In genomic region chr4:53013873-53014272, GRCh38 we compare ENCODE assay signal across 22 cellular contexts.
DNase-seq lines count a peak whose midpoint lies in the region; ATAC-seq and TF ChIP-seq lines count a peak whose summit lies in the region.
"Had no signal": no experiment of that assay in that cellular context is flagged by ENCODE, and none has a peak within 500 bp of the region (broad histone marks: within the 10 kb centered on the region; RNA-seq: fewer than 3 reads in every experiment).

No MANE protein-coding gene starts in this region.

- no peaks in the 10 kb centered on the region for H3K27me3 Mint-ChIP-seq in naive thymus-derived CD4-positive, alpha-beta T cell
- H3K27me3 Mint-ChIP-seq: IgD-negative memory B cell had no signal

- peak overlapping the region; percentile 1 for H3K9ac ChIP-seq in adipocyte (ENCODE audit: low read length)

- POLR2A ChIA-PET in naive thymus-derived CD4-positive, alpha-beta T cell (lab: Charles Lee), result no interaction called here

- H3K9me3 ChIP-seq in left ventricle myocardium inferior (replicated peaks), result no peaks in the 10 kb centered on the region
- no peaks in the 10 kb centered on the region for H3K9me3 ChIP-seq in heart left ventricle
- H3K9me3 ChIP-seq in adipocyte (ENCODE audit: control insufficient read depth, low read length), result no peaks in the 10 kb centered on the region
- H3K9me3 ChIP-seq in naive thymus-derived CD4-positive, alpha-beta T cell (ENCODE audit: control insufficient read depth in 2 of 3, low read length in 3 of 3), result no peaks in the 10 kb centered on the region
- no peaks in the 10 kb centered on the region for H3K9me3 ChIP-seq in uterus
- H3K9me3 ChIP-seq: A549, BE2C, Peyer's patch, SJSA1 had no signal

- no peaks in the 10 kb centered on the region for H3K9me3 Mint-ChIP-seq in naive thymus-derived CD4-positive, alpha-beta T cell
- H3K9me3 Mint-ChIP-seq: IgD-negative memory B cell had no signal

- H3K4me1 ChIP-seq in left ventricle myocardium inferior, result peaks cover 63% of the 10 kb centered on the region
- H3K4me1 ChIP-seq in heart left ventricle, result peaks cover 3 to 50% (median 33%) of the 10 kb centered on the region in 12 donors
- H3K4me1 ChIP-seq in adipocyte (ENCODE audit: control insufficient read depth, insufficient read depth, low read length), result peaks cover 68% of the 10 kb centered on the region
- peaks cover 0 to 38% of the 10 kb centered on the region in 2 donors for H3K4me1 ChIP-seq in naive thymus-derived CD4-positive, alpha-beta T cell (ENCODE audit: control insufficient read depth in 2 of 2, insufficient read depth in 2 of 2, low read length in 2 of 2)
- no peaks in the 10 kb centered on the region for H3K4me1 ChIP-seq in uterus

- H3K4me3 ChIP-seq in left ventricle myocardium inferior (no peak overlapping the region), heart left ventricle (no peak overlapping the region), adipocyte (ENCODE audit: low read length) (no peak overlapping the region), uterus (no peak overlapping the region)
- H3K4me3 ChIP-seq in naive thymus-derived CD4-positive, alpha-beta T cell (ENCODE audit: low read length), result no peak overlapping the region
- H3K4me3 ChIP-seq: A549, Peyer's patch, SJSA1 had no signal

- no peak for ATAC-seq in heart left ventricle
- ATAC-seq in naive thymus-derived CD4-positive, alpha-beta T cell, result no peak
- ATAC-seq in HG02571 (IDR thresholded peaks at IDR 0.05; ENCODE audit: unreplicated experiment), result no peak
- no peak for ATAC-seq in HG03159 (IDR thresholded peaks at IDR 0.05; ENCODE audit: unreplicated experiment)
- ATAC-seq: A549, GM12878 had no signal

- H3K27ac Mint-ChIP-seq in naive thymus-derived CD4-positive, alpha-beta T cell, result peak overlapping the region in 5 of 9 donors; percentile 53 to 94 (median 67)

- WGBS in heart left ventricle, 4 donors, result 96 to 99% (median 97%) methylated on average over 2 of the region's 2 CpGs

- CTCF ChIA-PET in naive thymus-derived CD4-positive, alpha-beta T cell (lab: Charles Lee), result no interaction called here

- intact Hi-C loops in left ventricle myocardium inferior (cut with micrococcal nuclease), result loop anchor here (10.0 kb wide), 1 partner anchor 1211 kb away; the partner anchor contains the start of gene PDGFRA
- intact Hi-C loops in heart left ventricle (cut with DNase I), result loop anchor here in 8 of 10 donors (5.0 to 10.0 kb wide), 8 partner anchors 181 to 1221 kb away; partner anchors contain the start of genes FIP1L1 (in 6 of the 8) and SCFD2 (in 1 of the 8)
- intact Hi-C loops in naive thymus-derived CD4-positive, alpha-beta T cell (cut with micrococcal nuclease), result loop anchor here (5.0 to 10.0 kb wide), 3 partner anchors 152 to 1221 kb away; partner anchors contain the start of gene RASL11B (in 1 of the 2)
- intact Hi-C loops in uterus (cut with DNase I; ENCODE audit: low total_unique reads), result no loop called here

- no peaks in the 10 kb centered on the region for H3K27me3 ChIP-seq in left ventricle myocardium inferior (ENCODE audit: low read depth)
- H3K27me3 ChIP-seq in heart left ventricle, result no peaks in the 10 kb centered on the region
- H3K27me3 ChIP-seq in adipocyte (replicated peaks; ENCODE audit: control insufficient read depth, insufficient read depth, low read length), result no peaks in the 10 kb centered on the region
- H3K27me3 ChIP-seq in naive thymus-derived CD4-positive, alpha-beta T cell (ENCODE audit: control insufficient read depth in 2 of 2, insufficient read depth in 2 of 2, low read length in 2 of 2), result no peaks in the 10 kb centered on the region
- H3K27me3 ChIP-seq in uterus, result no peaks in the 10 kb centered on the region
- H3K27me3 ChIP-seq: BE2C, Peyer's patch, SJSA1 had no signal

- H3K27ac ChIP-seq in left ventricle myocardium inferior (replicated peaks) (peak overlapping the region; percentile 78), heart left ventricle (no peak overlapping the region), uterus (peak overlapping the region; percentile 68 to 71)
- no peak overlapping the region for H3K27ac ChIP-seq in naive thymus-derived CD4-positive, alpha-beta T cell (ENCODE audit: low read depth, low read length)
- H3K27ac ChIP-seq: A549, SJSA1 had no signal

- H3K36me3 ChIP-seq in left ventricle myocardium inferior (no peaks in the 10 kb centered on the region), heart left ventricle (no peaks in the 10 kb centered on the region), adipocyte (ENCODE audit: control insufficient read depth, insufficient read depth, low read length, severe bottlenecking) (no peaks in the 10 kb centered on the region), uterus (no peaks in the 10 kb centered on the region)
- H3K36me3 ChIP-seq in naive thymus-derived CD4-positive, alpha-beta T cell (ENCODE audit: control insufficient read depth in 2 of 3, insufficient read depth in 3 of 3, low read length in 3 of 3), result no peaks in the 10 kb centered on the region
- H3K36me3 ChIP-seq: BE2C, Peyer's patch, SJSA1 had no signal

- peaks cover 0 to 16% (median 4%) of the 10 kb centered on the region in 5 donors for H3K36me3 Mint-ChIP-seq in naive thymus-derived CD4-positive, alpha-beta T cell

- TF ChIP-seq CTCF in left ventricle myocardium inferior (IDR thresholded peaks at IDR 0.05; ENCODE audit: borderline replicate concordance), result no peak
- TF ChIP-seq CTCF in heart left ventricle (IDR thresholded peaks at IDR 0.05), result no peak
- no peak for TF ChIP-seq CTCF in uterus (IDR thresholded peaks at IDR 0.05)

- TF ChIP-seq POLR2A in heart left ventricle (IDR thresholded peaks at IDR 0.05) (no peak), uterus (IDR thresholded peaks at IDR 0.05) (no peak)

- H3K4me1 Mint-ChIP-seq in naive thymus-derived CD4-positive, alpha-beta T cell, result peaks cover 18 to 54% (median 48%) of the 10 kb centered on the region in 7 donors

- DNase-seq in left ventricle myocardium inferior (no peak), heart left ventricle (no peak), adipocyte (ENCODE audit: low read depth) (no peak), uterus (no peak), G401 (ENCODE audit: low spot score) (no peak)
- DNase-seq in naive thymus-derived CD4-positive, alpha-beta T cell, result no peak
- DNase-seq: BE2C, DMS79, H7, MV-4-11, NCI-H1694, NCI-H2081, NCI-H2171, NCI-H345, NCI-H524, Peyer's patch had no signal

- H3K4me3 Mint-ChIP-seq in naive thymus-derived CD4-positive, alpha-beta T cell, result peak overlapping the region in 1 of 10 donors; percentile 40

- in situ Hi-C loops in G401 (cut with HindIII; ENCODE audit: low sequenced_read_pairs), result loop anchor here (25.0 kb wide), 1 partner anchor 898 kb away; no protein-coding TSS in a partner anchor

Comparison
In these comparisons a context has a peak if more than half of its experiments do, and no peak if none do; other contexts are left out.
1. H3K27ac ChIP-seq: peak in left ventricle myocardium inferior (single experiment) and uterus (2 of 2); none in heart left ventricle (0 of 12) and naive thymus-derived CD4-positive, alpha-beta T cell (single experiment).